ENCODE assay signal across 8 cellular contexts in the genomic region with DNA sequence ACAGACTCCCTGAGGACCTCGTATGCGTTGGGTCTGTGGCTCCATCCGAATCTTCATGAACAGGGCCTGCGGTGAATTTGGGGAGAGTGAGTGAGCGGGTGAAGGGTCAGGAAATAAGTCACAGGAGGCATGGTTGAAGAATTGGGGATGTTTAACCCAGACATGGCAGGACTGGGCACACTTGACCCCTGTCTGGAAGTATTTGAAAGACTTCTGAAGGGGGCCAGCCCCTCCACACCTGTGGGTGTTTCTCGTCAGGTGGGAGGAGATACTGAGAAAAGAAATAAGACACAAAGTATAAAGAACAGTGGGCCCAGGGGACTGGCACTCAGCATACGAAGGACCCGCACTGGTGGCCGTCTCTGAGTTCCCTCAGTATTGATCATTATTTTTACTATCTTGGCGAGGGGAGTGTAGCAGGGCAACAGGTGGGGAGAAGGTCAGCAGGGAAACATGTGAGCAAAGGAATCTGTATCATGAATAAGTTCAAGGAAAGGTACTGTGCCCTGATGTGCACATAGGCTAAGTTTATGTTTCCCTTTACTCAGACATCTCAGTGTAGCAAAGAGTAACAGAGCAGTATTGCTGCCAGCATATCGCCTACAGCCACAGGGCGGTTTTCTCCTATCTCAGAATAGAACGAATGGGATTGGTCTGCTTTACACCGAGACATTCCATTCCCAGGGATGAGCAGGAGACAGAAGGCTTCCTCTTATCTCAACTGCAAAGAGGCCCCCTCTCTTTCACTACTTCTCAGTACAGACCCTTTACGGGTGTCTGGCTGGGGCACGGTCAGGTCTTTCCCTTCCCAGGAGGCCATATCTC. TPM values are rescaled to one million over a fixed set of nuclear protein-coding genes. Genes with fewer than 3 reads are reported as not detected.
DNase-seq lines count a peak whose midpoint lies in the region; ATAC-seq and TF ChIP-seq lines count a peak whose summit lies in the region.

No MANE protein-coding gene starts in this region.

- no peaks in the 10 kb centered on the region for H3K9me3 ChIP-seq in ovary

- H3K4me3 ChIP-seq in GM06990 (replicated peaks; ENCODE audit: low read depth, low read length) (peak overlapping the region; percentile 85), ovary (peak overlapping the region; percentile 75)

- WGBS in ovary, 3 donors = 5 to 9% (median 5%) methylated on average over 16 of the region's 16 CpGs

- ATAC-seq in GM21423 (IDR thresholded peaks at IDR 0.05; ENCODE audit: unreplicated experiment) = no peak
- no peak for ATAC-seq in HG02623 (IDR thresholded peaks at IDR 0.05; ENCODE audit: unreplicated experiment)

- H3K27me3 ChIP-seq in GM06990 (replicated peaks; ENCODE audit: control insufficient read depth, insufficient read depth, low read length) (no peaks in the 10 kb centered on the region), ovary (no peaks in the 10 kb centered on the region)

- H3K36me3 Mint-ChIP-seq in endothelial cell (ENCODE audit: low read depth, unreplicated experiment) = peaks cover 13% of the 10 kb centered on the region

- peak overlapping the region; percentile 77 to 88 for H3K27ac ChIP-seq in ovary

- peak overlapping the region; percentile 89 for H3K4me3 Mint-ChIP-seq in endothelial cell (ENCODE audit: unreplicated experiment)

- DNase-seq in GM06990 (ENCODE audit: extremely low read depth, insufficient read length) (no peak), OCI-M1 (lab: John Stamatoyannopoulos, UW) (peak; percentile 87), endothelial cell (ENCODE audit: low spot score) (no peak), ovary (no peak), AG08395 (ENCODE audit: low spot score) (no peak), mucosa of gallbladder (ENCODE audit: low spot score) (no peak)

- intact Hi-C loops in ovary (cut with DNase I) = no loop called here

- no peaks in the 10 kb centered on the region for H3K27me3 Mint-ChIP-seq in endothelial cell (ENCODE audit: unreplicated experiment)

- peaks cover 7% of the 10 kb centered on the region for H3K36me3 ChIP-seq in GM06990 (ENCODE audit: control insufficient read depth, insufficient read depth, low read length)
- no peaks in the 10 kb centered on the region for H3K36me3 ChIP-seq in ovary

- H3K27ac Mint-ChIP-seq in endothelial cell (ENCODE audit: unreplicated experiment) = peak overlapping the region; percentile 59

- TF ChIP-seq CTCF in GM06990 (IDR thresholded peaks at IDR 0.05; ENCODE audit: insufficient read depth, low read length, poor library complexity, severe bottlenecking) (no peak), endothelial cell (IDR thresholded peaks at IDR 0.05; ENCODE audit: unreplicated experiment) (no peak), ovary (IDR thresholded peaks at IDR 0.05) (no peak)

- peaks cover 8% of the 10 kb centered on the region for H3K4me1 ChIP-seq in ovary (ENCODE audit: insufficient read depth)

- H3K9me3 Mint-ChIP-seq in endothelial cell (ENCODE audit: unreplicated experiment) = no peaks in the 10 kb centered on the region

- no peak for TF ChIP-seq EP300 in ovary (IDR thresholded peaks at IDR 0.05)

- peaks cover 47% of the 10 kb centered on the region for H3K4me1 Mint-ChIP-seq in endothelial cell (ENCODE audit: unreplicated experiment)

- TF ChIP-seq POLR2A in ovary (IDR thresholded peaks at IDR 0.05) = no peak

RNA-seq across cellular contexts. Expression of gene PFKFB3, which starts 38.2 kb away (rescaled TPM):
- total RNA-seq in endothelial cell (ENCODE audit: unreplicated experiment) (32.3 TPM), ovary (10 to 100 TPM; 28.7 to 60.8 (median 41.6) TPM), mucosa of gallbladder (100 TPM)
- 10 to 100 TPM; 15.3 to 24.5 TPM for polyA plus RNA-seq in ovary
